ENCODE assay signal across 15 cellular contexts in the genomic region with DNA sequence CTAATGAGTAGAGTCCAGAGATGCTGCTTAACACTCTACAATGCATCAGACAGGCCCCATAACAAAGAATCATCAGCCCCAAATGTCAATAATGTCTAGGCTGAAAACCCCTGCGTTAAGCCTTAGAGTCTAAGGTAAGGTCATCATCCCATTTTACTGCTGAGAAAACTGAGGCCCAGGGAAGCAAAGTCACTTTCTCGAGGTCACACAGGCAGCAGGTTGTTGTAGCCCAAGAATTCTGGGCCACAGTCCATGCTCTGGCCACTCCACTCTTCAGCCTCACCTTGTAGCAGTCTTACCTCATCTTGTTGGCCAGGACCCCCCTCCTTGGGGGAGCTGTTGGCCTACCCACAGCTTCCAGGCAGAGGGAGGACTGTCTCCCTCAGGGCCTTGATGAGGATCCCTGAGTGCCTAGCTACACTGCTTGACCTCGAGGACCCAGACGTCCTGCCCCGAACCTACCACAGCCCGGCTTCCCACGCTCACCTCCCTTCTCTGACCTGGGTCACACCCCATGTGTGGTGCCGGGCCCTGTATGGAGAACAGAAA. TPM values are rescaled to one million over a fixed set of nuclear protein-coding genes. Genes with fewer than 3 reads are reported as not detected.
DNase-seq lines count a peak whose midpoint lies in the region; ATAC-seq, FAIRE-seq and TF ChIP-seq lines count a peak whose summit lies in the region.
"Had no signal": no experiment of that assay in that cellular context is flagged by ENCODE, and none has a peak within 500 bp of the region (broad histone marks: within the 10 kb centered on the region; RNA-seq: fewer than 3 reads in every experiment).

No MANE protein-coding gene starts in this region.

- no peak for TF ChIP-seq POLR2A in A549 (IDR thresholded peaks at IDR 0.05; ENCODE audit: low read length)

- no peak for TF ChIP-seq RAD21 in A549 (conservative IDR thresholded peaks at IDR 0.05 in 1 of 2, IDR thresholded peaks at IDR 0.05 in 1 of 2)

- TF ChIP-seq EP300 in A549 (IDR thresholded peaks at IDR 0.05), result no peak

- no peak for FAIRE-seq in A549 (lab: Jason Lieb, UNC)

- intact Hi-C loops in natural killer cell (cut with micrococcal nuclease) (no loop called here), aorta (cut with DNase I) (no loop called here)

- TF ChIP-seq CTCF in A549 (IDR thresholded peaks at IDR 0.05) (no peak), HEK293 (tag by site-specific recombination; IDR thresholded peaks at IDR 0.05) (no peak), brain (conservative IDR thresholded peaks at IDR 0.05) (no peak), natural killer cell (IDR thresholded peaks at IDR 0.05) (no peak)

- H3K9me3 Mint-ChIP-seq in brain (peaks cover 0 to 10% (median 6%) of the 10 kb centered on the region in 5 experiments), natural killer cell (no peaks in the 10 kb centered on the region)

- H3K4me3 Mint-ChIP-seq in brain, result no peak overlapping the region
- no peak overlapping the region for H3K4me3 Mint-ChIP-seq in natural killer cell
- H3K4me3 Mint-ChIP-seq: activated CD4-positive, alpha-beta T cell treated with anti-CD3 and anti-CD28 coated beads for 36 hours; activated T-cell treated with anti-CD3 and anti-CD28 coated beads, Interleukin-2, amount 50 U/mL, for 24 hours had no signal

- POLR2A ChIA-PET in A549 (lab: Yijun Ruan, JAX) (no interaction called here), HEK293 (lab: Yijun Ruan, JAX) (no interaction called here)

- H3K27me3 Mint-ChIP-seq in brain, result peaks cover under 1% of the 10 kb centered on the region
- peaks cover 0 to 3% of the 10 kb centered on the region in 2 donors for H3K27me3 Mint-ChIP-seq in natural killer cell (ENCODE audit: low read depth in 2 of 2)
- H3K27me3 Mint-ChIP-seq: activated CD4-positive, alpha-beta T cell treated with anti-CD3 and anti-CD28 coated beads for 36 hours; activated T-cell treated with anti-CD3 and anti-CD28 coated beads, Interleukin-2, amount 50 U/mL, for 24 hours had no signal

- ATAC-seq in A549 (no peak), natural killer cell (no peak), aorta (ENCODE audit: low FRiP score) (no peak)

- H3K27ac ChIP-seq in A549, result peak overlapping the region; percentile 52 to 79; a peak in 4 of 6 replicates
- no peak overlapping the region for H3K27ac ChIP-seq in HEK293 (ENCODE audit: extremely low read depth, low read depth, low read length)
- H3K27ac ChIP-seq in aorta (ENCODE audit: low read depth in 1 of 2, low read length in 2 of 2), result no peak overlapping the region
- H3K27ac ChIP-seq: colonic mucosa had no signal

- H3K36me3 Mint-ChIP-seq in brain (no peaks in the 10 kb centered on the region), natural killer cell (no peaks in the 10 kb centered on the region)

- H3K27me3 ChIP-seq in aorta (ENCODE audit: control insufficient read depth in 1 of 2, insufficient read depth in 2 of 2, low read length in 1 of 2), result no peaks in the 10 kb centered on the region
- H3K27me3 ChIP-seq: colonic mucosa had no signal

- 85% methylated on average over 5 of the region's 8 CpGs for WGBS in A549 (ENCODE audit: missing lambda C conversion rate)
- 86 to 92% methylated on average over 8 of the region's 8 CpGs for WGBS in aorta, 2 donors

- no peaks in the 10 kb centered on the region for H3K36me3 ChIP-seq in HEK293 (ENCODE audit: control insufficient read depth in 2 of 2, insufficient read depth in 1 of 2, low read length in 2 of 2)
- H3K36me3 ChIP-seq in aorta (ENCODE audit: control insufficient read depth in 1 of 2, insufficient read depth in 2 of 2, low read length in 1 of 2), result no peaks in the 10 kb centered on the region
- H3K36me3 ChIP-seq: colonic mucosa had no signal

- 0 out of 3 replicates have a peak overlapping the region, but pooled peaks have one; percentile 28 for H3K4me2 ChIP-seq in A549

- H3K9me3 ChIP-seq in A549 (peaks cover 8% of the 10 kb centered on the region; the same call in 2 of the 3 replicates), HEK293 (ENCODE audit: control insufficient read depth, insufficient read depth, low read depth, low read length) (no peaks in the 10 kb centered on the region), aorta (ENCODE audit: control insufficient read depth, low read length) (no peaks in the 10 kb centered on the region)
- H3K9me3 ChIP-seq: colonic mucosa had no signal

- no peak overlapping the region for H3K4me3 ChIP-seq in A549
- no peak overlapping the region for H3K4me3 ChIP-seq in HEK293 (ENCODE audit: low read depth, low read length)
- no peak overlapping the region for H3K4me3 ChIP-seq in aorta (ENCODE audit: low read length in 2 of 2)
- H3K4me3 ChIP-seq: colonic mucosa, GM23248 had no signal

- H3K27ac Mint-ChIP-seq in brain (peak overlapping the region in 3 of 5 experiments; percentile 22 to 50 (median 28)), natural killer cell (peak overlapping the region; percentile 67 to 82)
- H3K27ac Mint-ChIP-seq: activated CD4-positive, alpha-beta T cell treated with anti-CD3 and anti-CD28 coated beads for 36 hours; activated T-cell treated with anti-CD3 and anti-CD28 coated beads, Interleukin-2, amount 50 U/mL, for 24 hours had no signal

- CTCF ChIA-PET in A549 (lab: Yijun Ruan, JAX) (no interaction called here), HEK293 (lab: Yijun Ruan, JAX) (interaction anchor here (0.5 kb wide), 1 partner anchor 68 kb away, joined by 4 read pairs; no protein-coding TSS in a partner anchor)

- peaks cover 17% of the 10 kb centered on the region for H3K4me1 ChIP-seq in A549
- peaks cover under 1% of the 10 kb centered on the region; the same call in 1 of the 2 replicates for H3K4me1 ChIP-seq in HEK293 (ENCODE audit: control insufficient read depth, insufficient read depth, low read length)
- no peaks in the 10 kb centered on the region for H3K4me1 ChIP-seq in aorta (ENCODE audit: control insufficient read depth in 1 of 2, insufficient read depth in 2 of 2, low read length in 2 of 2)
- H3K4me1 ChIP-seq: colonic mucosa had no signal

- DNase-seq in A549 (ENCODE audit: low read depth in 1 of 2, low spot score in 1 of 2) (no peak), natural killer cell (no peak), aorta (no peak), NCI-H2081 treated with DMSO at 0.1 percent for 48 hours (lab: John Stamatoyannopoulos, UW) (no peak), NCI-H526 treated with DMSO at 0.1 percent for 48 hours (lab: John Stamatoyannopoulos, UW) (no peak)
- no peak for DNase-seq in activated CD4-positive, alpha-beta T cell treated with anti-CD3 and anti-CD28 coated beads, Interleukin-2, amount 50 U/mL, for 4 hours
- DNase-seq: activated T-cell treated with anti-CD3 and anti-CD28 coated beads, Interleukin-2, amount 50 U/mL, for 24 hours; NCI-H1930; stimulated activated naive CD4-positive, alpha-beta T cell treated with Interleukin-2 at 50 U/mL for 16 hours; T-helper 9 cell had no signal

- H3K4me1 Mint-ChIP-seq in brain (peaks cover 33% of the 10 kb centered on the region), natural killer cell (peaks cover 34 to 39% of the 10 kb centered on the region in 2 donors)

TF ChIP-seq in A549, 52 proteins besides CTCF, POLR2A, EP300 and RAD21:
- TF ChIP-seq, protein P1, sequence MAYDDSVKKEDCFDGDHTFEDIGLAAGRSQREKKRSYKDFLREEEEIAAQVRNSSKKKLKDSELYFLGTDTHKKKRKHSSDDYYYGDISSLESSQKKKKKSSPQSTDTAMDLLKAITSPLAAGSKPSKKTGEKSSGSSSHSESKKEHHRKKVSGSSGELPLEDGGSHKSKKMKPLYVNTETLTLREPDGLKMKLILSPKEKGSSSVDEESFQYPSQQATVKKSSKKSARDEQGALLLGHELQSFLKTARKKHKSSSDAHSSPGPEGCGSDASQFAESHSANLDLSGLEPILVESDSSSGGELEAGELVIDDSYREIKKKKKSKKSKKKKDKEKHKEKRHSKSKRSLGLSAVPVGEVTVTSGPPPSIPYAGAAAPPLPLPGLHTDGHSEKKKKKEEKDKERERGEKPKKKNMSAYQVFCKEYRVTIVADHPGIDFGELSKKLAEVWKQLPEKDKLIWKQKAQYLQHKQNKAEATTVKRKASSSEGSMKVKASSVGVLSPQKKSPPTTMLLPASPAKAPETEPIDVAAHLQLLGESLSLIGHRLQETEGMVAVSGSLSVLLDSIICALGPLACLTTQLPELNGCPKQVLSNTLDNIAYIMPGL (CRISPR knock-in tag; IDR thresholded peaks at IDR 0.05; ENCODE audit: borderline replicate concordance), result no peak
- TF ChIP-seq CBX2 (IDR thresholded peaks at IDR 0.05; ENCODE audit: borderline replicate concordance, low read depth) (no peak), BHLHE40 (IDR thresholded peaks at IDR 0.05; ENCODE audit: low read depth, low read length) (no peak)

TF ChIP-seq in HEK293, 187 proteins besides CTCF, POLR2A, EP300 and RAD21 (continues in another document):
- TF ChIP-seq ZNF843 (tag by site-specific recombination; IDR thresholded peaks at IDR 0.05) (no peak), ZNF76 (tag by site-specific recombination; IDR thresholded peaks at IDR 0.05; ENCODE audit: borderline replicate concordance, low read depth) (no peak), GLIS2 (tag by site-specific recombination; IDR thresholded peaks at IDR 0.05) (0 out of 2 replicates have a peak, but pooled peaks have one; percentile 19), ZNF157 (tag by site-specific recombination; IDR thresholded peaks at IDR 0.05) (no peak)
- TF ChIP-seq, protein P2, sequence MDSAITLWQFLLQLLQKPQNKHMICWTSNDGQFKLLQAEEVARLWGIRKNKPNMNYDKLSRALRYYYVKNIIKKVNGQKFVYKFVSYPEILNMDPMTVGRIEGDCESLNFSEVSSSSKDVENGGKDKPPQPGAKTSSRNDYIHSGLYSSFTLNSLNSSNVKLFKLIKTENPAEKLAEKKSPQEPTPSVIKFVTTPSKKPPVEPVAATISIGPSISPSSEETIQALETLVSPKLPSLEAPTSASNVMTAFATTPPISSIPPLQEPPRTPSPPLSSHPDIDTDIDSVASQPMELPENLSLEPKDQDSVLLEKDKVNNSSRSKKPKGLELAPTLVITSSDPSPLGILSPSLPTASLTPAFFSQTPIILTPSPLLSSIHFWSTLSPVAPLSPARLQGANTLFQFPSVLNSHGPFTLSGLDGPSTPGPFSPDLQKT (IDR thresholded peaks at IDR 0.05; ENCODE audit: borderline replicate concordance, low read depth, low read length), result no peak

RNA-seq across cellular contexts. Expression of a gene that starts 54.4 kb away (rescaled TPM):
- polyA plus RNA-seq in A549 (2011; rRNA removed) (18.9 and 19.9 TPM in 2 replicates), A549 (2017; fragmentation: RNase III; extraction: RNeasy Plus Mini Kit Qiagen cat#74134 plus additional on column Dnase treatment) (26.9 to 29.1 TPM (median 29.0 TPM) in 3 replicates), brain (ENCODE audit: insufficient read depth, low read depth, low replicate concordance) (8.0 TPM), aorta (10 to 100 TPM; 27.3 to 32.9 TPM)
- polyA plus RNA-seq in A549 (2012; cell fraction: cytosol; rRNA removed), result 38.2 and 48.5 TPM in 2 replicates
- polyA plus RNA-seq in A549 (2012; cell fraction: nucleus; rRNA removed), result 76.0 and 84.4 TPM in 2 replicates
- 51.4 and 52.2 TPM in 2 replicates for polyA minus RNA-seq in A549 (2011; rRNA and poly(A)+ RNA removed)
- total RNA-seq in natural killer cell (100 to 1,000 TPM; 127 to 204 (median 182) TPM), aorta (10 to 100 TPM; 55.4 to 98.8 TPM)

Comparison
In these comparisons a context has a peak if more than half of its experiments do, and no peak if none do; other contexts are left out.
1. H3K27ac ChIP-seq: peak in A549 (2 of 2); none in HEK293 (single experiment) and aorta (0 of 2).